ENCODE assay signal across 3 cellular contexts in the genomic region with DNA sequence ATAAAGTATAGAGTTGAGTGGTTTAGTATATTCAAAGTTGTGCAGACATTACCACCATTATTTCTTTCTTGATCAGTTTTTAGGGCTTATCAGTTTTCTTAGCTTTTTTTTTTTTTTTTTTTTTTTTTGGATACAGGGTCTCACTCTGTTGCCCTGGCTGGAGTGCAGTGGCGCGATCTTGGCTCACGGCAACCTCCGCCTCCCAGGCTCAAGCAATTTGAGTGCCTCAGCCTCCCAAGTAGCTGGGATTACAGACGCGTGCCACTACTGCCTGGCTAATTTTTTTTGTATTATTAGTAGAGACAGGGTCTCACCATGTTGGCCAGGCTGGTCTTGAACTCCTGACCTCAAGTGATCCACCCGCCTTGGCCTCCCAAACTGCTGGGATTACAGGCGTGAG. TPM values are rescaled to one million over a fixed set of nuclear protein-coding genes. Genes with fewer than 3 reads are reported as not detected.
"Had no signal": no experiment of that assay in that cellular context is flagged by ENCODE, and none has a peak within 500 bp of the region (broad histone marks: within the 10 kb centered on the region; RNA-seq: fewer than 3 reads in every experiment).

No MANE protein-coding gene starts in this region.

RNA-seq across cellular contexts. Expression of gene PXT1, which starts 10.2 kb away (rescaled TPM):
- total RNA-seq: M059J, MCF 10A, NCI-H460 had no signal
